In genomic region chr20:2865630-2866029, GRCh38 we compare ENCODE assay signal across 10 cellular contexts. TPM values are rescaled to one million over a fixed set of nuclear protein-coding genes. Genes with fewer than 3 reads are reported as not detected.
A peak's percentile ranks its signal among the peaks of the same experiment; 100 is the strongest.
DNase-seq lines count a peak whose midpoint lies in the region; ATAC-seq, FAIRE-seq and TF ChIP-seq lines count a peak whose summit lies in the region.
"Had no signal": no experiment of that assay in that cellular context is flagged by ENCODE, and none has a peak within 500 bp of the region (broad histone marks: within the 10 kb centered on the region; RNA-seq: fewer than 3 reads in every experiment).

No MANE protein-coding gene starts in this region.

- H3K4me1 Mint-ChIP-seq in activated CD4-positive, alpha-beta T cell treated with anti-CD3 and anti-CD28 coated beads for 36 hours: peaks cover 25% of the 10 kb centered on the region

- H3K36me3 ChIP-seq in H7 (replicated peaks; ENCODE audit: control insufficient read depth, insufficient read depth, low read length): no peaks in the 10 kb centered on the region

- H3K27me3 ChIP-seq in H7 (ENCODE audit: control insufficient read depth, insufficient read depth, low read length): no peaks in the 10 kb centered on the region; the same call in 1 of the 2 replicates

- intact Hi-C loops in activated CD4-positive, alpha-beta T cell treated with anti-CD3 and anti-CD28 coated beads for 36 hours (cut with DNase I, micrococcal nuclease): no loop called here

- ATAC-seq in activated CD4-positive, alpha-beta T cell treated with anti-CD3 and anti-CD28 coated beads for 36 hours: peak; percentile 67
- ATAC-seq in HG03342 (IDR thresholded peaks at IDR 0.05; ENCODE audit: unreplicated experiment): no peak

- no peak overlapping the region for H3K4me3 Mint-ChIP-seq in activated CD4-positive, alpha-beta T cell treated with anti-CD3 and anti-CD28 coated beads for 36 hours

- POLR2A ChIA-PET in activated CD4-positive, alpha-beta T cell treated with anti-CD3 and anti-CD28 coated beads for 36 hours (lab: Charles Lee): no interaction called here

- no peak overlapping the region for H3K4me3 ChIP-seq in H7 (ENCODE audit: insufficient read depth, low read depth, low read length)

- H3K27me3 Mint-ChIP-seq in activated CD4-positive, alpha-beta T cell treated with anti-CD3 and anti-CD28 coated beads for 36 hours: no peaks in the 10 kb centered on the region

- peaks cover 9% of the 10 kb centered on the region for H3K36me3 Mint-ChIP-seq in activated CD4-positive, alpha-beta T cell treated with anti-CD3 and anti-CD28 coated beads for 36 hours (ENCODE audit: low read depth)

- no peak for FAIRE-seq in D721Med (lab: Jason Lieb, UNC)
- FAIRE-seq: kidney had no signal

- TF ChIP-seq CTCF in D721Med (IDR thresholded peaks at IDR 0.05; ENCODE audit: insufficient read depth, missing control alignments): no peak

- H3K9me3 Mint-ChIP-seq in activated CD4-positive, alpha-beta T cell treated with anti-CD3 and anti-CD28 coated beads for 36 hours (ENCODE audit: low read depth): no peaks in the 10 kb centered on the region

- no peak overlapping the region for H3K27ac Mint-ChIP-seq in activated CD4-positive, alpha-beta T cell treated with anti-CD3 and anti-CD28 coated beads for 36 hours

- DNase-seq in H7 (peak; percentile 77), D721Med (ENCODE audit: insufficient read length, low spot score) (no peak), HuH-7 (ENCODE audit: low spot score) (no peak), NOMO-1 (lab: John Stamatoyannopoulos, UW; ENCODE audit: unreplicated experiment in 2 of 2) (no peak)
- peak; percentile 32 for DNase-seq in activated CD4-positive, alpha-beta T cell treated with anti-CD3 and anti-CD28 coated beads for 36 hours
- peak; percentile 13 for DNase-seq in effector CD8-positive, alpha-beta T cell (lab: John Stamatoyannopoulos, UW)
- peak in 2 of 3 experiments; percentile 15 to 47 for DNase-seq in stimulated activated CD4-positive, alpha-beta T cell treated with anti-CD3 and anti-CD28 coated beads, TNF-alpha, amount 100 ng/mL, for 4 hours (ENCODE audit: low read depth in 3 of 3)
- DNase-seq: kidney, T-helper 1 cell had no signal

- CTCF ChIA-PET in activated CD4-positive, alpha-beta T cell treated with anti-CD3 and anti-CD28 coated beads for 36 hours (lab: Charles Lee): interaction anchor here (0.6 to 1.5 kb wide), 9 partner anchors 10 to 195 kb away, joined by 3 to 6 read pairs (median 4); no protein-coding TSS in a partner anchor

RNA-seq across cellular contexts. Expression of gene PTPRA, which starts 7.7 kb away (rescaled TPM):
- 22.1 and 36.3 TPM in 2 replicates for total RNA-seq in H7 (2014; rRNA removed; shearing (Covaris generic))
- 10 to 100 TPM; 58.5 to 86.3 TPM for total RNA-seq in activated CD4-positive, alpha-beta T cell treated with anti-CD3 and anti-CD28 coated beads for 36 hours

RNA-seq across cellular contexts. Expression of gene VPS16, which starts 25.1 kb away (rescaled TPM):
- total RNA-seq in H7 (2014; rRNA removed; shearing (Covaris generic)): 25.3 and 27.5 TPM in 2 replicates
- 10 to 100 TPM; 32.3 to 47.6 TPM for total RNA-seq in activated CD4-positive, alpha-beta T cell treated with anti-CD3 and anti-CD28 coated beads for 36 hours

RNA-seq across cellular contexts. Expression of gene PCED1A, which starts 25.2 kb away (rescaled TPM):
- total RNA-seq in H7 (2014; rRNA removed; shearing (Covaris generic)): 21.8 and 23.6 TPM in 2 replicates
- 10 to 100 TPM; 29.4 to 35.3 TPM for total RNA-seq in activated CD4-positive, alpha-beta T cell treated with anti-CD3 and anti-CD28 coated beads for 36 hours

RNA-seq across cellular contexts. Expression of gene TMEM239, which starts 49.5 kb away (rescaled TPM):
- total RNA-seq in H7 (2014; rRNA removed; shearing (Covaris generic)): not detected in 2 replicates
- not detected for total RNA-seq in activated CD4-positive, alpha-beta T cell treated with anti-CD3 and anti-CD28 coated beads for 36 hours
- total RNA-seq: kidney had no signal

RNA-seq across cellular contexts. Expression of gene C20orf141, which starts 50.8 kb away (rescaled TPM):
- not detected in 2 replicates for total RNA-seq in H7 (2014; rRNA removed; shearing (Covaris generic))
- total RNA-seq in activated CD4-positive, alpha-beta T cell treated with anti-CD3 and anti-CD28 coated beads for 36 hours: not detected
- total RNA-seq: kidney had no signal

Comparison
In these comparisons a context has a peak if more than half of its experiments do, and no peak if none do; other contexts are left out.
1. DNase-seq: peak in H7 (single experiment), activated CD4-positive, alpha-beta T cell treated with anti-CD3 and anti-CD28 coated beads for 36 hours (single experiment), effector CD8-positive, alpha-beta T cell (single experiment) and stimulated activated CD4-positive, alpha-beta T cell treated with anti-CD3 and anti-CD28 coated beads, TNF-alpha, amount 100 ng/mL, for 4 hours (2 of 3); none in D721Med (single experiment), HuH-7 (single experiment) and NOMO-1 (0 of 2).